Comparison of ENCODE assay signal across 8 cellular contexts in genomic region chr19:1384085-1384462, GRCh38. TPM values are rescaled to one million over a fixed set of nuclear protein-coding genes. Genes with fewer than 3 reads are reported as not detected.
A peak's percentile ranks its signal among the peaks of the same experiment; 100 is the strongest.
DNase-seq lines count a peak whose midpoint lies in the region; ATAC-seq and TF ChIP-seq lines count a peak whose summit lies in the region.

No MANE protein-coding gene starts in this region.

- H3K9ac ChIP-seq in mammary epithelial cell (ENCODE audit: insufficient read depth, low read length) (peak overlapping the region; percentile 83), mesendoderm (ENCODE audit: low read length) (peak overlapping the region; percentile 83)

- no peaks in the 10 kb centered on the region for H3K9me3 ChIP-seq in CD4-positive, alpha-beta T cell (ENCODE audit: control insufficient read depth, low read length)
- H3K9me3 ChIP-seq in mammary epithelial cell (replicated peaks; ENCODE audit: insufficient read depth, low read length): no peaks in the 10 kb centered on the region

- DNase-seq in CD4-positive, alpha-beta T cell: no peak
- no peak for DNase-seq in mammary epithelial cell
- DNase-seq in mesendoderm: no peak
- no peak for DNase-seq in activated CD4-positive, CD25-positive, alpha-beta regulatory T cell treated with anti-CD3 and anti-CD28 coated beads, Interleukin-2, amount 50 U/mL, for 72 hours
- no peak for DNase-seq in T-helper 9 cell
- no peak for DNase-seq in COLO668 (lab: John Stamatoyannopoulos, UW; ENCODE audit: unreplicated experiment)

- intact Hi-C loops in CD4-positive, alpha-beta T cell (cut with DNase I, micrococcal nuclease): no loop called here
- intact Hi-C loops in mammary epithelial cell (cut with micrococcal nuclease): no loop called here

- no peaks in the 10 kb centered on the region for H3K9me3 Mint-ChIP-seq in CD4-positive, alpha-beta T cell

- H3K79me2 ChIP-seq in mammary epithelial cell (ENCODE audit: insufficient read depth, low read length) (peaks cover 23% of the 10 kb centered on the region), mesendoderm (ENCODE audit: control insufficient read depth, insufficient read depth, low read length) (no peaks in the 10 kb centered on the region)

- H3K27me3 Mint-ChIP-seq in CD4-positive, alpha-beta T cell: peaks cover 11% of the 10 kb centered on the region

- peaks cover 19% of the 10 kb centered on the region for H3K4me1 Mint-ChIP-seq in CD4-positive, alpha-beta T cell (ENCODE audit: low read depth)

- H3K56ac ChIP-seq in mesendoderm (ENCODE audit: low read length): peak overlapping the region; percentile 89

- H3K4ac ChIP-seq in mesendoderm (ENCODE audit: low read depth, low read length): peak overlapping the region; percentile 46

- H2AFZ ChIP-seq in mammary epithelial cell (ENCODE audit: low read depth, low read length): peak overlapping the region; percentile 90

- WGBS in mammary epithelial cell (ENCODE audit: low coverage, missing lambda C conversion rate): 1% methylated on average over 13 of the region's 23 CpGs
- WGBS in mesendoderm (ENCODE audit: extremely low coverage, insufficient coverage, low lambda C conversion rate): no CpG with 5 or more reads among the region's 23 CpGs

- no peak overlapping the region for H4K5ac ChIP-seq in mesendoderm (ENCODE audit: low read length)

- in situ Hi-C loops in mammary epithelial cell (cut with MboI; ENCODE audit: low sequenced_read_pairs in 2 of 2): no loop called here

- no peak overlapping the region for H4K8ac ChIP-seq in mesendoderm (ENCODE audit: low read depth, low read length)

- no peak overlapping the region for H3K23ac ChIP-seq in mesendoderm (ENCODE audit: low read length)

- H3K4me2 ChIP-seq in mammary epithelial cell (ENCODE audit: insufficient read depth, low read depth, low read length): peak overlapping the region; percentile 80
- peak overlapping the region; percentile 78 for H3K4me2 ChIP-seq in mesendoderm (ENCODE audit: low read length)

- no peak overlapping the region for H2BK5ac ChIP-seq in mesendoderm (ENCODE audit: low read length)

- CTCF ChIA-PET in CD4-positive, alpha-beta T cell (lab: Charles Lee): interaction anchor here (1.0 kb wide), 1 partner anchor 140 kb away, joined by 3 read pairs; no protein-coding TSS in a partner anchor
- CTCF ChIA-PET in mammary epithelial cell (lab: Charles Lee; ENCODE audit: low non-redundant PET): no interaction called here

- dilution Hi-C loops in mammary epithelial cell (cut with HindIII; ENCODE audit: low sequenced_read_pairs): no loop called here

- peak overlapping the region; percentile 97 for H3K4me3 Mint-ChIP-seq in CD4-positive, alpha-beta T cell

- H2BK120ac ChIP-seq in mesendoderm (ENCODE audit: low read depth, low read length): no peak overlapping the region

- H3K27me3 ChIP-seq in CD4-positive, alpha-beta T cell (ENCODE audit: control insufficient read depth, insufficient read depth, low read length): no peaks in the 10 kb centered on the region
- H3K27me3 ChIP-seq in mammary epithelial cell (ENCODE audit: insufficient read depth, low read length): no peaks in the 10 kb centered on the region
- no peaks in the 10 kb centered on the region for H3K27me3 ChIP-seq in mesendoderm (ENCODE audit: insufficient read depth, low read length, poor library complexity)

- no peak for TF ChIP-seq CTCF in CD4-positive, alpha-beta T cell (IDR thresholded peaks at IDR 0.05)
- TF ChIP-seq CTCF in mammary epithelial cell (conservative IDR thresholded peaks at IDR 0.05 in 1 of 2, IDR thresholded peaks at IDR 0.05 in 1 of 2; ENCODE audit: extremely low read depth in 1 of 2, insufficient read depth in 1 of 2, low read depth in 1 of 2, low read length in 2 of 2): no peak

- H4K20me1 ChIP-seq in mammary epithelial cell (ENCODE audit: insufficient read depth, low read length): no peaks in the 10 kb centered on the region

- H3K27ac ChIP-seq in CD4-positive, alpha-beta T cell (ENCODE audit: low read depth, low read length): peak overlapping the region; percentile 70
- H3K27ac ChIP-seq in mammary epithelial cell (ENCODE audit: insufficient read depth, low read depth, low read length): peak overlapping the region; percentile 37
- no peak overlapping the region for H3K27ac ChIP-seq in mesendoderm (ENCODE audit: low read depth, low read length)

- peaks cover 2% of the 10 kb centered on the region for H3K36me3 ChIP-seq in mammary epithelial cell (ENCODE audit: insufficient read depth, low read length)
- H3K36me3 ChIP-seq in mesendoderm (ENCODE audit: control insufficient read depth, insufficient read depth, low read length): peaks cover 3% of the 10 kb centered on the region

- POLR2A ChIA-PET in CD4-positive, alpha-beta T cell (lab: Charles Lee): interaction anchor here (1.3 kb wide), 1 partner anchor 115 kb away, joined by 3 read pairs; no protein-coding TSS in a partner anchor

- no TSS peak for BruUV-seq in mammary epithelial cell (replicated peaks; lab: Mats Ljungman, UMichigan)

- peaks cover 30% of the 10 kb centered on the region for H3K36me3 Mint-ChIP-seq in CD4-positive, alpha-beta T cell (ENCODE audit: low read depth)

- H3K4me3 ChIP-seq in mammary epithelial cell (replicated peaks in 1 of 3; ENCODE audit: insufficient read depth in 1 of 3, low read depth in 2 of 3, low read length in 3 of 3): peak overlapping the region; percentile 55 to 99 (median 99)
- H3K4me3 ChIP-seq in mesendoderm (ENCODE audit: low read length): peak overlapping the region; percentile 75

- no peak overlapping the region for H2AK5ac ChIP-seq in mesendoderm (ENCODE audit: low read length)

- ATAC-seq in CD4-positive, alpha-beta T cell (ENCODE audit: poor library complexity): no peak
- peak; percentile 1 for ATAC-seq in HG03108 (IDR thresholded peaks at IDR 0.05; ENCODE audit: unreplicated experiment)
- ATAC-seq in activated CD4-positive, CD25-positive, alpha-beta regulatory T cell treated with anti-CD3 and anti-CD28 coated beads, Interleukin-2, amount 50 U/mL, for 24 hours: no peak

- peak overlapping the region; percentile 98 for H3K27ac Mint-ChIP-seq in CD4-positive, alpha-beta T cell

- H2BK15ac ChIP-seq in mesendoderm (replicated peaks; ENCODE audit: low read depth): no peak overlapping the region

- H3K4me1 ChIP-seq in mammary epithelial cell (ENCODE audit: insufficient read depth, low read length) (no peaks in the 10 kb centered on the region), mesendoderm (ENCODE audit: control insufficient read depth, low read depth, low read length) (no peaks in the 10 kb centered on the region)

- H3K79me1 ChIP-seq in mesendoderm (ENCODE audit: low read length): peaks cover 2% of the 10 kb centered on the region

- no peak overlapping the region for H3K18ac ChIP-seq in mesendoderm (ENCODE audit: low read length)

RNA-seq across cellular contexts. Expression of gene NDUFS7, which starts 0.4 kb away (rescaled TPM):
- 10 to 100 TPM; 40.0 to 42.6 TPM for total RNA-seq in CD4-positive, alpha-beta T cell
- total RNA-seq in mammary epithelial cell: 10 to 100 TPM; 34.3 to 73.6 TPM
- 61.1 TPM for polyA plus RNA-seq in mammary epithelial cell
- polyA minus RNA-seq in mammary epithelial cell: 11.9 TPM
- polyA plus RNA-seq in mesendoderm (2013, experiment 1 of 2): 40.8 TPM
- polyA plus RNA-seq in mesendoderm (2013, experiment 2 of 2): 41.7 TPM

RNA-seq across cellular contexts. Expression of gene GAMT, which starts 17.3 kb away (rescaled TPM):
- total RNA-seq in CD4-positive, alpha-beta T cell: 10 to 100 TPM; 11.0 to 13.0 TPM
- total RNA-seq in mammary epithelial cell: 10 to 100 TPM in 1 of 2 donors, 1 to 10 TPM in 1; 4.2 to 19.5 TPM
- polyA plus RNA-seq in mammary epithelial cell: 8.0 TPM
- not detected for polyA minus RNA-seq in mammary epithelial cell
- 5.3 TPM for polyA plus RNA-seq in mesendoderm (2013, experiment 1 of 2)
- polyA plus RNA-seq in mesendoderm (2013, experiment 2 of 2): 6.2 TPM

RNA-seq across cellular contexts. Expression of gene DAZAP1, which starts 23.3 kb away (rescaled TPM):
- total RNA-seq in CD4-positive, alpha-beta T cell: 100 to 1,000 TPM; 128 to 133 TPM
- total RNA-seq in mammary epithelial cell: 100 to 1,000 TPM in 1 of 2 donors, 10 to 100 TPM in 1; 32.8 to 163 TPM
- polyA plus RNA-seq in mammary epithelial cell: 56.3 TPM
- polyA minus RNA-seq in mammary epithelial cell: 238 TPM
- polyA plus RNA-seq in mesendoderm (2013, experiment 1 of 2): 243 TPM
- 246 TPM for polyA plus RNA-seq in mesendoderm (2013, experiment 2 of 2)

RNA-seq across cellular contexts. Expression of gene RPS15, which starts 54.1 kb away (rescaled TPM):
- 1,000 to 10,000 TPM; 2,193 to 2,200 TPM for total RNA-seq in CD4-positive, alpha-beta T cell
- total RNA-seq in mammary epithelial cell: 100 to 1,000 TPM; 318 to 950 TPM
- polyA plus RNA-seq in mammary epithelial cell: 2,121 TPM
- polyA minus RNA-seq in mammary epithelial cell: 372 TPM
- polyA plus RNA-seq in mesendoderm (2013, experiment 1 of 2): 2,706 TPM
- polyA plus RNA-seq in mesendoderm (2013, experiment 2 of 2): 2,673 TPM
